17 cellular contexts compared by ENCODE assay signal in the genomic region with DNA sequence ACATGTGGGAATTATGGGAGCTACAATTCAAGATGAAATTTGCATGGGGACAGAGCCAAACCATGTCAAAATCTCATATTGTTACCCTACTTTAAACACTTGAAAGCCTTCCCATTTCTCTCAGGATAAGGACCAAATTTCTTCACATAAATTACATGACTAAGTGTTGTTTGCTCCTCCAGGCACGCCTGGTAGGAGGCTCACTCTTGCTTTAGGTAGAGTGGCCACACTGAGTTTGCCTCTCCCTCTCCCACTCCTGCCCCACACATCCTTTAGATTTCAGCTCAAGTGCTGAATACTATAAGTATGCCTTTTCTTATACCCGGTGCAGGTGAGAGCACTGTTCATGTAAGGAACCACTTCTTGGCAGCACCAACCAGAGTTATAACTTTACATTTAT.
DNase-seq lines count a peak whose midpoint lies in the region; ATAC-seq and TF ChIP-seq lines count a peak whose summit lies in the region.
"Had no signal": no experiment of that assay in that cellular context is flagged by ENCODE, and none has a peak within 500 bp of the region (broad histone marks: within the 10 kb centered on the region; RNA-seq: fewer than 3 reads in every experiment).

No MANE protein-coding gene starts in this region.

- H3K27ac Mint-ChIP-seq in mesothelial cell of epicardium, result peak overlapping the region; percentile 52
- H3K27ac Mint-ChIP-seq in stimulated activated memory B cell treated with anti-CD40 and anti-IgM and Interleukin-4, amounts not matched to agents 10 μg/mL and 1 μg/mL and 100 μg/mL, for 72 hours, result peak overlapping the region; percentile 34
- H3K27ac Mint-ChIP-seq: HFFc6 had no signal

- TF ChIP-seq POLR2A in adrenal gland (IDR thresholded peaks at IDR 0.05), result no peak

- POLR2A ChIA-PET in Panc1 (lab: Charles Lee), result no interaction called here

- H3K4me3 ChIP-seq in Panc1 (ENCODE audit: low read depth in 2 of 2, low read length in 2 of 2) (no peak overlapping the region), adrenal gland (no peak overlapping the region)
- H3K4me3 ChIP-seq: A549 had no signal

- intact Hi-C loops in Panc1 (cut with micrococcal nuclease; ENCODE audit: unreplicated experiment) (no loop called here), adrenal gland (cut with DNase I) (no loop called here)

- H3K9me3 ChIP-seq in Panc1 (ENCODE audit: control insufficient read depth, insufficient read depth, low read depth, low read length), result no peaks in the 10 kb centered on the region
- H3K9me3 ChIP-seq in adrenal gland (replicated peaks in 1 of 3), result no peaks in the 10 kb centered on the region
- H3K9me3 ChIP-seq: A549, BE2C had no signal

- DNase-seq in Panc1 (ENCODE audit: low read depth, low spot score) (no peak), adrenal gland (no peak), mesothelial cell of epicardium (ENCODE audit: low spot score in 2 of 2, unreplicated experiment in 2 of 2) (no peak), SHP77 (lab: John Stamatoyannopoulos, UW) (no peak), GM13976 (ENCODE audit: low spot score) (no peak), NCI-H510A treated with DMSO at 0.1 percent for 48 hours (lab: John Stamatoyannopoulos, UW) (no peak)
- no peak for DNase-seq in stimulated activated CD4-positive, alpha-beta T cell treated with anti-CD3 and anti-CD28 coated beads, Interleukin-1b, Interleukin-23, amount 100 ng/mL, for 48 hours
- DNase-seq: BE2C; CD4-positive, alpha-beta memory T cell; DMS79 treated with DMSO at 0.1 percent for 48 hours; EL; HCEC 1CT; HFFc6 had no signal

- H3K9me3 Mint-ChIP-seq in mesothelial cell of epicardium, result peaks cover 10% of the 10 kb centered on the region
- peaks cover 6% of the 10 kb centered on the region for H3K9me3 Mint-ChIP-seq in stimulated activated memory B cell treated with anti-CD40 and anti-IgM and Interleukin-4, amounts not matched to agents 10 μg/mL and 1 μg/mL and 100 μg/mL, for 72 hours
- H3K9me3 Mint-ChIP-seq: HFFc6 had no signal

- H3K36me3 Mint-ChIP-seq in mesothelial cell of epicardium, result peaks cover 3% of the 10 kb centered on the region
- H3K36me3 Mint-ChIP-seq in stimulated activated memory B cell treated with anti-CD40 and anti-IgM and Interleukin-4, amounts not matched to agents 10 μg/mL and 1 μg/mL and 100 μg/mL, for 72 hours, result peaks cover 14% of the 10 kb centered on the region
- H3K36me3 Mint-ChIP-seq: CD4-positive, alpha-beta memory T cell had no signal

- H3K36me3 ChIP-seq in Panc1 (ENCODE audit: control insufficient read depth, insufficient read depth, low read length) (no peaks in the 10 kb centered on the region), adrenal gland (replicated peaks in 1 of 2) (no peaks in the 10 kb centered on the region)
- H3K36me3 ChIP-seq: BE2C had no signal

- no peaks in the 10 kb centered on the region for H3K27me3 Mint-ChIP-seq in mesothelial cell of epicardium (ENCODE audit: low read depth)
- no peaks in the 10 kb centered on the region for H3K27me3 Mint-ChIP-seq in stimulated activated memory B cell treated with anti-CD40 and anti-IgM and Interleukin-4, amounts not matched to agents 10 μg/mL and 1 μg/mL and 100 μg/mL, for 72 hours
- H3K27me3 Mint-ChIP-seq: CD4-positive, alpha-beta memory T cell had no signal

- ATAC-seq in Panc1, result no peak
- no peak for ATAC-seq in stimulated activated memory B cell treated with anti-CD40 and anti-IgM and Interleukin-4, amounts not matched to agents 10 μg/mL and 1 μg/mL and 100 μg/mL, for 72 hours
- ATAC-seq: A549, HepG2 had no signal

- WGBS in adrenal gland, 4 donors, result 63 to 74% (median 72%) methylated on average over 2 of the region's 2 CpGs

- no TSS peak for BruUV-seq in Panc1 (replicated peaks; lab: Mats Ljungman, UMichigan)

- no peaks in the 10 kb centered on the region for H3K27me3 ChIP-seq in Panc1 (ENCODE audit: control insufficient read depth, insufficient read depth, low read length)
- H3K27me3 ChIP-seq in adrenal gland, result no peaks in the 10 kb centered on the region
- H3K27me3 ChIP-seq: BE2C had no signal

- in situ Hi-C loops in Panc1 (cut with HindIII; ENCODE audit: low pct_unique_long_range_greater_than_20kb, low sequenced_read_pairs) (no loop called here), GM13976 (cut with MboI; ENCODE audit: low sequenced_read_pairs, unreplicated experiment) (no loop called here)

- H3K4me1 Mint-ChIP-seq in mesothelial cell of epicardium, result peaks cover 28% of the 10 kb centered on the region
- peaks cover 17% of the 10 kb centered on the region for H3K4me1 Mint-ChIP-seq in stimulated activated memory B cell treated with anti-CD40 and anti-IgM and Interleukin-4, amounts not matched to agents 10 μg/mL and 1 μg/mL and 100 μg/mL, for 72 hours

- no peak overlapping the region for H3K4me3 Mint-ChIP-seq in mesothelial cell of epicardium
- H3K4me3 Mint-ChIP-seq in stimulated activated memory B cell treated with anti-CD40 and anti-IgM and Interleukin-4, amounts not matched to agents 10 μg/mL and 1 μg/mL and 100 μg/mL, for 72 hours, result no peak overlapping the region
- H3K4me3 Mint-ChIP-seq: HFFc6 had no signal

- no peak for TF ChIP-seq CTCF in Panc1 (IDR thresholded peaks at IDR 0.05)
- no peak for TF ChIP-seq CTCF in adrenal gland (IDR thresholded peaks at IDR 0.05)
- no peak for TF ChIP-seq CTCF in mesothelial cell of epicardium (IDR thresholded peaks at IDR 0.05; ENCODE audit: unreplicated experiment)
- TF ChIP-seq CTCF in GM13976 (IDR thresholded peaks at IDR 0.05; ENCODE audit: borderline replicate concordance, control extremely low read depth, extremely low read depth, insufficient read depth, missing control alignments), result no peak

- H3K4me1 ChIP-seq in Panc1 (ENCODE audit: control insufficient read depth, insufficient read depth, low read length) (no peaks in the 10 kb centered on the region), adrenal gland (replicated peaks in 1 of 2) (peaks cover 8 to 25% of the 10 kb centered on the region in 2 donors)
- H3K4me1 ChIP-seq: A549, BE2C had no signal

- H3K27ac ChIP-seq in Panc1 (ENCODE audit: low read length), result peak overlapping the region; percentile 26; the same call in 1 of the 2 replicates
- peak overlapping the region in 3 of 5 donors; percentile 8 to 54 (median 23) for H3K27ac ChIP-seq in adrenal gland
- H3K27ac ChIP-seq: A549, C4-2B had no signal

- CTCF ChIA-PET in Panc1 (lab: Charles Lee), result no interaction called here
